In the genomic region with DNA sequence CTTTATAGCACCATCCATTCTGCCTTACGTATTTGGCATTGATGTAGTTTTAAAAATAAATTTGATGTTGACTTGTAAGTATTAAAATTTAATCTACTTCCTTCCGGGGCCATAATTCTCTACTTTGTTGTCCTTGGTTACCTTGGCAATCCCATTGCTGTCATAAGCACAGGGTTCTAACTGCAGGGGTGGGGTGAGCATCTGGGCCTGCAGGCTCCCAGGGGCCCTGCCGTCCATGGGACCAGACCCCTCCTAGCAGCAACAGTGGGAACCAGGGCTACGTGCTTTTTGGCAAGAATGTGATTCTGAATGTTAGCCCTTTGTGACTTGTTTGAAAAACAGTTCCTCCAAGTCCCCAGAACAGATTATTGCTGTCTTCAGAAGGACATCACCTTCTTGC, we compare ENCODE assay signal across 13 cellular contexts. TPM values are rescaled to one million over a fixed set of nuclear protein-coding genes. Genes with fewer than 3 reads are reported as not detected.
DNase-seq lines count a peak whose midpoint lies in the region; ATAC-seq, FAIRE-seq and TF ChIP-seq lines count a peak whose summit lies in the region.
"Had no signal": no experiment of that assay in that cellular context is flagged by ENCODE, and none has a peak within 500 bp of the region (broad histone marks: within the 10 kb centered on the region; RNA-seq: fewer than 3 reads in every experiment).

No MANE protein-coding gene starts in this region.

- DNase-seq in Right ventricle myocardium inferior (ENCODE audit: missing footprints) (no peak), cardiac septum (ENCODE audit: low spot score) (no peak), pancreas (peak in 1 of 6 donors; percentile 12), GM13976 (ENCODE audit: low spot score) (no peak), amygdala (lab: John Stamatoyannopoulos, UW) (no peak)
- DNase-seq: activated naive CD8-positive, alpha-beta T cell treated with anti-CD3 and anti-CD28 coated beads for 36 hours; effector memory CD4-positive, alpha-beta T cell; midbrain; retina had no signal

- peak; percentile 78 for ATAC-seq in Right ventricle myocardium inferior
- no peak for ATAC-seq in gastroesophageal sphincter
- no peak for ATAC-seq in pancreas
- ATAC-seq in GM18867 (IDR thresholded peaks at IDR 0.05; ENCODE audit: unreplicated experiment): no peak
- no peak for ATAC-seq in GM18505 (IDR thresholded peaks at IDR 0.05; ENCODE audit: unreplicated experiment)
- ATAC-seq: GM23338 had no signal

- H3K36me3 ChIP-seq in gastroesophageal sphincter (no peaks in the 10 kb centered on the region), pancreas (no peaks in the 10 kb centered on the region)

- in situ Hi-C loops in GM13976 (cut with MboI; ENCODE audit: low sequenced_read_pairs, unreplicated experiment): no loop called here

- H3K9me3 ChIP-seq in gastroesophageal sphincter: no peaks in the 10 kb centered on the region
- no peaks in the 10 kb centered on the region for H3K9me3 ChIP-seq in pancreas

- H3K27ac ChIP-seq in gastroesophageal sphincter (peak overlapping the region in 3 of 4 donors; percentile 53 to 65 (median 60)), pancreas (peak overlapping the region in 3 of 4 donors; percentile 1 to 63 (median 63))

- intact Hi-C loops in Right ventricle myocardium inferior (cut with DNase I) (no loop called here), cardiac septum (cut with DNase I) (no loop called here), pancreas (cut with DNase I) (no loop called here)

- 24 to 35% methylated on average over 2 of the region's 4 CpGs for WGBS in gastroesophageal sphincter (ENCODE audit: low coverage in 1 of 2), 2 donors
- 43 to 48% methylated on average over 4 of the region's 4 CpGs for WGBS in pancreas, 2 donors

- TF ChIP-seq CTCF in gastroesophageal sphincter (IDR thresholded peaks at IDR 0.05): no peak
- TF ChIP-seq CTCF in pancreas (IDR thresholded peaks at IDR 0.05): no peak
- no peak for TF ChIP-seq CTCF in GM13976 (IDR thresholded peaks at IDR 0.05; ENCODE audit: borderline replicate concordance, control extremely low read depth, extremely low read depth, insufficient read depth, missing control alignments)

- H3K4me1 ChIP-seq in gastroesophageal sphincter (peaks cover 0 to 89% (median 18%) of the 10 kb centered on the region in 3 donors), pancreas (peaks cover 20 to 39% (median 35%) of the 10 kb centered on the region in 3 donors)

- H3K27me3 ChIP-seq in gastroesophageal sphincter (no peaks in the 10 kb centered on the region), pancreas (no peaks in the 10 kb centered on the region)

- TF ChIP-seq EP300 in gastroesophageal sphincter (IDR thresholded peaks at IDR 0.05): no peak

- TF ChIP-seq POLR2A in gastroesophageal sphincter (IDR thresholded peaks at IDR 0.05) (no peak), GM18505 (IDR thresholded peaks at IDR 0.05; ENCODE audit: borderline replicate concordance, extremely low read depth, insufficient read depth, insufficient read length) (no peak)

- H3K4me3 ChIP-seq in gastroesophageal sphincter: no peak overlapping the region
- no peak overlapping the region for H3K4me3 ChIP-seq in pancreas
- H3K4me3 ChIP-seq: GM23338 had no signal

- FAIRE-seq in pancreas (lab: Jason Lieb, UNC): no peak

RNA-seq across cellular contexts. Expression of a gene that starts 4.9 kb away (rescaled TPM):
- 12.9 TPM for total RNA-seq in Right ventricle myocardium inferior
- total RNA-seq in cardiac septum: 11.8 TPM
- total RNA-seq in gastroesophageal sphincter: 10 to 100 TPM; 18.3 to 31.4 (median 26.2) TPM
- 10 to 100 TPM in 3 of 6 donors, 1 to 10 TPM in 3; 6.5 to 17.7 (median 8.8) TPM for total RNA-seq in pancreas
- 1 to 10 TPM; 5.8 to 6.6 TPM for polyA plus RNA-seq in pancreas
